In the genomic region with DNA sequence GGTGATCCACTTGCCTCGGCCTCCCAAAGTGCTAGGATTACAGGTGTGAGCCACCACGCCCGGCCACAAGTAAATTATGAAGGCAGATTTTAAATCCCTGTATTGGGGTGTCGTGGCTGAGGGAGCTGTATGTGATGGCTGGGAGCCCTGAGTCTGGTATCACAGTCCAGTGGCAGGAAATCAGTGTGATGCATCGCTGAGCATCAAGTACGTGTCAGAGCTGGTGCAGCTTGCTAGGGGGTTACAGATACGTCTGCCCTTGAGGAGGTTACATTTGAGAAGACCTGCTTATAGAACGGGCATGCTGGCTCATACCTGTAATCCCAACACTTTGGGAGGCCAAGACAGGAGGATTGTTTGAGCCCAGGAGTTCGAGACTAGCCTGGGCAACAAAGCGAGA, we compare ENCODE assay signal across 22 cellular contexts. TPM values are rescaled to one million over a fixed set of nuclear protein-coding genes. Genes with fewer than 3 reads are reported as not detected.
"Had no signal": no experiment of that assay in that cellular context is flagged by ENCODE, and none has a peak within 500 bp of the region (broad histone marks: within the 10 kb centered on the region; RNA-seq: fewer than 3 reads in every experiment).

No MANE protein-coding gene starts in this region.

- H3K27ac Mint-ChIP-seq: activated CD4-positive, alpha-beta memory T cell treated with anti-CD3 and anti-CD28 coated beads, Interleukin-2, amount 10 ng/mL, durations not matched to agents 7 days and 5 days; activated CD4-positive, alpha-beta T cell treated with anti-CD3 and anti-CD28 coated beads, Interleukin-2, amount 10 ng/mL, durations not matched to agents 24 days and 14 days; dendritic cell treated with granulocyte-macrophage colony-stimulating factor and Interleukin-4, amounts not matched to agents 40 ng/mL and 50 ng/mL, for 4 days; neural progenitor cell; progenitor cell of endocrine pancreas; T-cell had no signal

- H3K4me2 ChIP-seq: neural progenitor cell had no signal

- H3K4me3 ChIP-seq: left ventricle myocardium inferior, neural progenitor cell, spleen, thoracic aorta, upper lobe of left lung had no signal

- H3K9me3 Mint-ChIP-seq: activated CD4-positive, alpha-beta memory T cell treated with anti-CD3 and anti-CD28 coated beads, Interleukin-2, amount 10 ng/mL, durations not matched to agents 7 days and 5 days; activated CD4-positive, alpha-beta T cell treated with anti-CD3 and anti-CD28 coated beads, Interleukin-2, amount 10 ng/mL, durations not matched to agents 24 days and 14 days; activated naive CD8-positive, alpha-beta T cell treated with anti-CD3 and anti-CD28 coated beads, Interleukin-2, amount 50 U/mL, for 24 hours; activated T-cell treated with anti-CD3 and anti-CD28 coated beads, Interleukin-2, amount 50 U/mL, for 4 hours; dendritic cell treated with granulocyte-macrophage colony-stimulating factor and Interleukin-4, amounts not matched to agents 40 ng/mL and 50 ng/mL, for 4 days; naive thymus-derived CD4-positive, alpha-beta T cell; neural progenitor cell; T-cell had no signal

- H2AFZ ChIP-seq: neural progenitor cell had no signal

- H3K27me3 Mint-ChIP-seq: activated CD4-positive, alpha-beta memory T cell treated with anti-CD3 and anti-CD28 coated beads, Interleukin-2, amount 10 ng/mL, durations not matched to agents 7 days and 5 days; activated CD4-positive, alpha-beta T cell treated with anti-CD3 and anti-CD28 coated beads, Interleukin-2, amount 10 ng/mL, durations not matched to agents 24 days and 14 days; activated naive CD8-positive, alpha-beta T cell treated with anti-CD3 and anti-CD28 coated beads, Interleukin-2, amount 50 U/mL, for 24 hours; naive thymus-derived CD4-positive, alpha-beta T cell; progenitor cell of endocrine pancreas; T-cell had no signal

- H3K4me3 Mint-ChIP-seq: activated CD4-positive, alpha-beta memory T cell treated with anti-CD3 and anti-CD28 coated beads, Interleukin-2, amount 10 ng/mL, durations not matched to agents 7 days and 5 days; activated CD4-positive, alpha-beta T cell treated with anti-CD3 and anti-CD28 coated beads, Interleukin-2, amount 10 ng/mL, durations not matched to agents 24 days and 14 days; activated naive CD8-positive, alpha-beta T cell treated with anti-CD3 and anti-CD28 coated beads, Interleukin-2, amount 50 U/mL, for 24 hours; activated T-cell treated with anti-CD3 and anti-CD28 coated beads, Interleukin-2, amount 50 U/mL, for 4 hours; dendritic cell treated with granulocyte-macrophage colony-stimulating factor and Interleukin-4, amounts not matched to agents 40 ng/mL and 50 ng/mL, for 4 days; neural progenitor cell had no signal

- H3K27ac ChIP-seq: foreskin keratinocyte, left ventricle myocardium inferior, neural progenitor cell, spleen, thoracic aorta, upper lobe of left lung had no signal

- DNase-seq: activated CD4-positive, alpha-beta memory T cell treated with anti-CD3 and anti-CD28 coated beads, Interleukin-2, amount 10 ng/mL, durations not matched to agents 7 days and 5 days; activated CD4-positive, alpha-beta T cell treated with anti-CD3 and anti-CD28 coated beads, Interleukin-2, amount 10 ng/mL, durations not matched to agents 24 days and 14 days; activated gamma-delta T cell; activated naive CD4-positive, alpha-beta T cell treated with anti-CD3 and anti-CD28 coated beads, Interleukin-2, amount 50 U/mL, for 16 hours; activated naive CD8-positive, alpha-beta T cell treated with anti-CD3 and anti-CD28 coated beads, Interleukin-2, amount 50 U/mL, for 24 hours; activated T-cell treated with anti-CD3 and anti-CD28 coated beads, Interleukin-2, amount 50 U/mL, for 4 hours; effector CD4-positive, alpha-beta T cell; erythroblast; foreskin keratinocyte; immature natural killer cell; left ventricle myocardium inferior; naive thymus-derived CD4-positive, alpha-beta T cell; retina; spleen; stimulated activated CD4-positive, alpha-beta T cell treated with anti-CD3 and anti-CD28 coated beads, Interleukin-4, amount 100 ng/mL, for 1 hour; stimulated activated naive CD4-positive, alpha-beta T cell treated with Interleukin-2 at 50 U/mL for 16 hours; T-cell; upper lobe of left lung had no signal

- H3K4me1 ChIP-seq: neural progenitor cell had no signal

- H3K9me3 ChIP-seq: thoracic aorta, upper lobe of left lung had no signal

- ATAC-seq: activated naive CD8-positive, alpha-beta T cell treated with anti-CD3 and anti-CD28 coated beads, Interleukin-2, amount 50 U/mL, for 24 hours; activated T-cell treated with anti-CD3 and anti-CD28 coated beads, Interleukin-2, amount 50 U/mL, for 4 hours; foreskin keratinocyte; naive thymus-derived CD4-positive, alpha-beta T cell; T-cell had no signal

- H3K27me3 ChIP-seq: foreskin keratinocyte, neural progenitor cell, upper lobe of left lung had no signal

- H3K9ac ChIP-seq: neural progenitor cell had no signal

- H3K36me3 ChIP-seq: neural progenitor cell, thoracic aorta had no signal

RNA-seq across cellular contexts. Expression of a gene that starts 50.6 kb away (rescaled TPM):
- polyA plus RNA-seq: naive thymus-derived CD4-positive, alpha-beta T cell had no signal
